ENCODE assay signal across 1 cellular context in the genomic region with DNA sequence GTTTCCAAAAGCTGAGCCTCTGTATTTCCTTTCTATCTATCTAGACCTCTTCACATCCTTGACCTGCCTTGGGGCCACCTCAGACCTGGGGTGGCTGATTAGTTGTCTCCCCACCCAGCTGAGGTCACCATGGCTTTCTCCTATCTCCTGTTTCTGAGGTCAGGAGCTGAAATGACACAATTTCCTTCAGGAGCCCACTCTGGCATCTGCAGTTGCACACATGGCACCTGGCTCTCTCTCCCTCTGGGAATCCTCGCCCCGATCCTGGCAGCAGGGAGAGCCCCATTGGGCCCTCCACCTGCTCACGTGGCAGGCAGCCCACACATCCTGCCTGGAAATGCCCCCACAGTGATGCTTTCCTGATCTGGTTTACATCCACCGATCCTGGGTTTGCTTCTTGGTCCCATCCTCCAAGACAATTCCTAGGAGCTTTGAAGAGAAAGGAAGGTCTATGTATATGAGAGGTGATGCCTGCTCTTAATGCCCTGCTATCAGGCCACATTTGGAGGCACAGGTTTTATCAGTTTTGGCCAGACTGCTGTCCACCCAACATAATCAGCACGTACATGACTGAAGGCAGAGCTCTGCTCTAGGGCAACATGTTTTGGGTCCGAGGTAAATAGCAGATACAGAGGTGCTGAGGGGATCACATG.
TF ChIP-seq lines count a peak whose summit lies in the region.

No MANE protein-coding gene starts in this region.

TF ChIP-seq in K562, 482 proteins besides CTCF, POLR2A, EP300 and RAD21 (continued from another document):
- TF ChIP-seq ATF3 (IDR thresholded peaks at IDR 0.05) (peak; percentile 78), ATF3 (CRISPR knock-in tag; conservative IDR thresholded peaks at IDR 0.05) (peak; percentile 42; the same call in 1 of the 2 replicates), CREB1 (IDR thresholded peaks at IDR 0.05) (peak; percentile 52; the same call in 1 of the 2 replicates), CREB1 (CRISPR knock-in tag; IDR thresholded peaks at IDR 0.05) (no peak)
